In genomic region chr3:118729546-118729945, GRCh38 we compare ENCODE assay signal across 1 cellular context.
TF ChIP-seq lines count a peak whose summit lies in the region.

No MANE protein-coding gene starts in this region.

TF ChIP-seq in GM23338, 12 proteins besides CTCF, POLR2A, EP300 and RAD21:
- TF ChIP-seq ZNF462 (CRISPR knock-in tag; IDR thresholded peaks at IDR 0.05) = no peak
- no peak for TF ChIP-seq STAT1 (IDR thresholded peaks at IDR 0.05; ENCODE audit: unreplicated experiment)
- no peak for TF ChIP-seq ZNF331 (CRISPR knock-in tag; IDR thresholded peaks at IDR 0.05; ENCODE audit: low read depth)
- TF ChIP-seq POLR2AphosphoS5 (IDR thresholded peaks at IDR 0.05; ENCODE audit: low read depth) = no peak
- TF ChIP-seq EZH2phosphoT487 (IDR thresholded peaks at IDR 0.05; ENCODE audit: unreplicated experiment) = no peak
- TF ChIP-seq EZH2 (IDR thresholded peaks at IDR 0.05; ENCODE audit: low read depth, unreplicated experiment) = no peak
- TF ChIP-seq ETS1 (IDR thresholded peaks at IDR 0.05) = no peak
- TF ChIP-seq ZNF114 (CRISPR knock-in tag; IDR thresholded peaks at IDR 0.05) = no peak
- TF ChIP-seq CREB1 (CRISPR knock-in tag; IDR thresholded peaks at IDR 0.05; ENCODE audit: low read depth) = no peak
- no peak for TF ChIP-seq REST (IDR thresholded peaks at IDR 0.05; ENCODE audit: unreplicated experiment)
- TF ChIP-seq JUNB (IDR thresholded peaks at IDR 0.05; ENCODE audit: unreplicated experiment) = no peak
